In the genomic region with DNA sequence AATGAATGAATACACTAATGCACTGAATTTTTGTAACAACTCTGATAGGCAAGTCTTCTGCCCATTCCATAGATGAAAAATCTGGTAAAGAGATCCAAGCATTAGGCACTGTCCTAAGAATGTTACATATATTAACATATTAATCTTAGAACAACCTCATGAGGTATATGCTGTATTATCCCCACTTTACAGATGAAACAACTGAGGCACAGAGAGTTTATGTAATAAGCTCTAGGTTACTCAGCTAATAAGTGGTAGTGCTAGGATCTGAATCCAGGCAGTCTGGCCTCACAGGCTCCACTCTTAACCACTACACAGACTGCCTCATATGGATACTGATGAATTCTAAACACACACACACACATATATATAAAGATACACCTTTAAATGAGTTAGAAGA, we compare ENCODE assay signal across 19 cellular contexts. TPM values are rescaled to one million over a fixed set of nuclear protein-coding genes. Genes with fewer than 3 reads are reported as not detected.
DNase-seq lines count a peak whose midpoint lies in the region; ATAC-seq, FAIRE-seq and TF ChIP-seq lines count a peak whose summit lies in the region.
"Had no signal": no experiment of that assay in that cellular context is flagged by ENCODE, and none has a peak within 500 bp of the region (broad histone marks: within the 10 kb centered on the region; RNA-seq: fewer than 3 reads in every experiment).

No MANE protein-coding gene starts in this region.

- H3K4me3 ChIP-seq in CD4-positive, CD25-positive, alpha-beta regulatory T cell (ENCODE audit: low read depth, low read length) = no peak overlapping the region
- H3K4me3 ChIP-seq in CD8-positive, alpha-beta memory T cell (ENCODE audit: low read length) = no peak overlapping the region
- no peak overlapping the region for H3K4me3 ChIP-seq in K562
- H3K4me3 ChIP-seq in heart right ventricle = no peak overlapping the region
- no peak overlapping the region for H3K4me3 ChIP-seq in testis

- H3K4me2 ChIP-seq in K562 (ENCODE audit: insufficient read depth, low read length) = no peak overlapping the region

- TF ChIP-seq CTCF in K562 (IDR thresholded peaks at IDR 0.05 in 2 of 3, conservative IDR thresholded peaks at IDR 0.05 in 1 of 3; ENCODE audit: insufficient read depth in 2 of 3, low read depth in 1 of 3, low read length in 3 of 3) (no peak), heart right ventricle (IDR thresholded peaks at IDR 0.05) (no peak), testis (IDR thresholded peaks at IDR 0.05) (no peak)

- in situ Hi-C loops in K562 (cut with MboI) = no loop called here

- no peak overlapping the region for H3K9ac ChIP-seq in K562 (ENCODE audit: insufficient read depth in 1 of 2, low read depth in 2 of 2, low read length in 2 of 2)

- peaks cover 19% of the 10 kb centered on the region for H3K36me3 ChIP-seq in CD4-positive, CD25-positive, alpha-beta regulatory T cell (ENCODE audit: control insufficient read depth, insufficient read depth, low read length)
- H3K36me3 ChIP-seq in CD8-positive, alpha-beta memory T cell (ENCODE audit: insufficient read depth, low read length) = peaks cover 15% of the 10 kb centered on the region
- H3K36me3 ChIP-seq in K562 (ENCODE audit: control insufficient read depth, insufficient read depth, low read length) (0 out of 3 replicates have a peak, but pooled peaks cover 2% of the 10 kb centered on the region), heart right ventricle (peaks cover 0 to 16% (median 0%) of the 10 kb centered on the region in 9 donors), testis (ENCODE audit: low read depth, missing control alignments) (no peaks in the 10 kb centered on the region)

- no peaks in the 10 kb centered on the region for H3K9me3 Mint-ChIP-seq in CD4-positive, CD25-positive, alpha-beta regulatory T cell
- no peaks in the 10 kb centered on the region for H3K9me3 Mint-ChIP-seq in CD8-positive, alpha-beta memory T cell
- H3K9me3 Mint-ChIP-seq in natural killer cell treated with Interleukin-12 subunit alpha and Interleukin-12 subunit beta and Interleukin-15 and Interleukin-18, amount 100 ng/mL, for 72 hours = no peaks in the 10 kb centered on the region

- no peaks in the 10 kb centered on the region for H4K20me1 ChIP-seq in K562 (replicated peaks; ENCODE audit: control insufficient read depth, insufficient read depth, low read length)

- H3K4me1 ChIP-seq in CD4-positive, CD25-positive, alpha-beta regulatory T cell (ENCODE audit: control insufficient read depth, insufficient read depth, low read length, poor library complexity, severe bottlenecking) = peaks cover 7% of the 10 kb centered on the region
- peaks cover 16% of the 10 kb centered on the region for H3K4me1 ChIP-seq in CD8-positive, alpha-beta memory T cell (ENCODE audit: insufficient read depth, low read length)
- H3K4me1 ChIP-seq in K562 (replicated peaks in 1 of 2; ENCODE audit: control insufficient read depth in 2 of 2, insufficient read depth in 2 of 2, low read length in 2 of 2) = peaks cover 12 to 30% of the 10 kb centered on the region in 2 experiments
- peaks cover 2 to 31% (median 13%) of the 10 kb centered on the region in 9 donors for H3K4me1 ChIP-seq in heart right ventricle
- H3K4me1 ChIP-seq in testis = peaks cover 9% of the 10 kb centered on the region

- H3K4me1 Mint-ChIP-seq in CD4-positive, CD25-positive, alpha-beta regulatory T cell = peaks cover 20 to 51% (median 32%) of the 10 kb centered on the region in 4 donors
- peaks cover 29 to 48% (median 42%) of the 10 kb centered on the region in 3 donors for H3K4me1 Mint-ChIP-seq in CD8-positive, alpha-beta memory T cell
- peaks cover 54 to 65% of the 10 kb centered on the region in 2 donors for H3K4me1 Mint-ChIP-seq in natural killer cell treated with Interleukin-12 subunit alpha and Interleukin-12 subunit beta and Interleukin-15 and Interleukin-18, amount 100 ng/mL, for 72 hours (ENCODE audit: low read depth in 2 of 2)

- H3K36me3 Mint-ChIP-seq in CD4-positive, CD25-positive, alpha-beta regulatory T cell = peaks cover 21% of the 10 kb centered on the region
- peaks cover 0 to 38% (median 9%) of the 10 kb centered on the region in 3 donors for H3K36me3 Mint-ChIP-seq in CD8-positive, alpha-beta memory T cell
- peaks cover 25% of the 10 kb centered on the region for H3K36me3 Mint-ChIP-seq in natural killer cell treated with Interleukin-12 subunit alpha and Interleukin-12 subunit beta and Interleukin-15 and Interleukin-18, amount 100 ng/mL, for 72 hours

- H3K4me3 Mint-ChIP-seq in CD4-positive, CD25-positive, alpha-beta regulatory T cell = peak overlapping the region in 1 of 4 donors; percentile 76
- H3K4me3 Mint-ChIP-seq in CD8-positive, alpha-beta memory T cell = peak overlapping the region in 1 of 7 donors; percentile 44
- peak overlapping the region; percentile 27 for H3K4me3 Mint-ChIP-seq in natural killer cell treated with Interleukin-12 subunit alpha and Interleukin-12 subunit beta and Interleukin-15 and Interleukin-18, amount 100 ng/mL, for 72 hours

- POLR2A ChIA-PET in CD8-positive, alpha-beta memory T cell (lab: Charles Lee) = interaction anchor here (0.6 kb wide), 1 partner anchor 16 kb away, joined by 4 read pairs; no protein-coding TSS in a partner anchor
- POLR2A ChIA-PET in K562 (lab: Yijun Ruan, JAX) = no interaction called here

- H3K27ac Mint-ChIP-seq in CD4-positive, CD25-positive, alpha-beta regulatory T cell = peak overlapping the region in 2 of 3 donors; percentile 6 to 53
- H3K27ac Mint-ChIP-seq in CD8-positive, alpha-beta memory T cell = peak overlapping the region in 5 of 8 donors; percentile 16 to 74 (median 53)
- H3K27ac Mint-ChIP-seq in natural killer cell treated with Interleukin-12 subunit alpha and Interleukin-12 subunit beta and Interleukin-15 and Interleukin-18, amount 100 ng/mL, for 72 hours = peak overlapping the region; percentile 97

- no peaks in the 10 kb centered on the region for H3K27me3 ChIP-seq in CD4-positive, CD25-positive, alpha-beta regulatory T cell (ENCODE audit: control insufficient read depth, insufficient read depth, low read length)
- H3K27me3 ChIP-seq in CD8-positive, alpha-beta memory T cell (ENCODE audit: insufficient read depth, low read length, poor library complexity, severe bottlenecking) = no peaks in the 10 kb centered on the region
- no peaks in the 10 kb centered on the region for H3K27me3 ChIP-seq in K562 (ENCODE audit: control insufficient read depth in 2 of 2, insufficient read depth in 2 of 2, low read length in 2 of 2)
- H3K27me3 ChIP-seq in heart right ventricle = no peaks in the 10 kb centered on the region
- no peaks in the 10 kb centered on the region for H3K27me3 ChIP-seq in testis

- BruUV-seq in K562 (replicated peaks; lab: Mats Ljungman, UMichigan) = no TSS peak

- H3K27me3 Mint-ChIP-seq in CD4-positive, CD25-positive, alpha-beta regulatory T cell = no peaks in the 10 kb centered on the region
- H3K27me3 Mint-ChIP-seq in CD8-positive, alpha-beta memory T cell = no peaks in the 10 kb centered on the region
- no peaks in the 10 kb centered on the region for H3K27me3 Mint-ChIP-seq in natural killer cell treated with Interleukin-12 subunit alpha and Interleukin-12 subunit beta and Interleukin-15 and Interleukin-18, amount 100 ng/mL, for 72 hours

- intact Hi-C loops in K562 (cut with micrococcal nuclease) (no loop called here), heart right ventricle (cut with DNase I) (no loop called here), testis (cut with DNase I; ENCODE audit: low total_unique reads) (no loop called here)

- TF ChIP-seq EP300 in K562 (IDR thresholded peaks at IDR 0.05; ENCODE audit: low read length) = no peak

- H2AFZ ChIP-seq in K562 (ENCODE audit: low read depth, low read length) = no peak overlapping the region

- H3K79me2 ChIP-seq in K562 (ENCODE audit: control insufficient read depth, insufficient read depth, low read length) = peaks cover 15% of the 10 kb centered on the region

- H3K9me3 ChIP-seq in CD4-positive, CD25-positive, alpha-beta regulatory T cell (ENCODE audit: control insufficient read depth in 2 of 2, low read length in 2 of 2) = no peaks in the 10 kb centered on the region
- H3K9me3 ChIP-seq in CD8-positive, alpha-beta memory T cell (ENCODE audit: low read length) = no peaks in the 10 kb centered on the region
- no peaks in the 10 kb centered on the region for H3K9me3 ChIP-seq in K562 (replicated peaks; ENCODE audit: control insufficient read depth, insufficient read depth, low read depth, low read length)
- no peaks in the 10 kb centered on the region for H3K9me3 ChIP-seq in heart right ventricle
- H3K9me3 ChIP-seq in testis = no peaks in the 10 kb centered on the region

- no peak for ATAC-seq in CD4-positive, CD25-positive, alpha-beta regulatory T cell (ENCODE audit: low read depth in 2 of 2)
- no peak for ATAC-seq in K562
- ATAC-seq in natural killer cell treated with Interleukin-12 subunit alpha and Interleukin-12 subunit beta and Interleukin-15 and Interleukin-18, amount 100 ng/mL, for 72 hours = no peak
- ATAC-seq in heart right ventricle = no peak

- CTCF ChIA-PET in CD8-positive, alpha-beta memory T cell (lab: Charles Lee) = no interaction called here
- CTCF ChIA-PET in K562 (lab: Yijun Ruan, JAX; ENCODE audit: low intra/inter-chr PET ratio) = no interaction called here

- TF ChIP-seq POLR2A in K562 (conservative IDR thresholded peaks at IDR 0.05) = no peak
- TF ChIP-seq POLR2A in testis (IDR thresholded peaks at IDR 0.05) = no peak

- no peak for DNase-seq in CD4-positive, CD25-positive, alpha-beta regulatory T cell
- DNase-seq in CD8-positive, alpha-beta memory T cell = no peak
- DNase-seq in K562 (ENCODE audit: extremely low read depth in 1 of 4, low spot score in 3 of 4) (no peak), T-helper 9 cell (no peak), heart right ventricle (no peak), testis (no peak)
- no peak for DNase-seq in natural killer cell treated with Interleukin-12 subunit alpha and Interleukin-12 subunit beta and Interleukin-15 and Interleukin-18, amount 100 ng/mL, for 72 hours (ENCODE audit: low spot score)
- DNase-seq: C1 segment of cervical spinal cord, COR-L47, DMS 273 treated with DMSO at 0.1 percent for 48 hours, DND-41, NCI-H1417, NCI-H187, NCI-H2107, NCI-H2227 treated with DMSO at 0.1 percent for 48 hours, NCI-H510A treated with DMSO at 0.1 percent for 48 hours, NCI-H774, RPMI8226, SHP77 treated with DMSO at 0.1 percent for 48 hours had no signal

- H3K9me1 ChIP-seq in K562 (ENCODE audit: control insufficient read depth, insufficient read depth, low read length) = no peaks in the 10 kb centered on the region

- no peak for FAIRE-seq in K562 (lab: Jason Lieb, UNC)

- no peak overlapping the region for H3K27ac ChIP-seq in CD4-positive, CD25-positive, alpha-beta regulatory T cell (ENCODE audit: insufficient read depth, low read length, poor library complexity, severe bottlenecking)
- no peak overlapping the region for H3K27ac ChIP-seq in CD8-positive, alpha-beta memory T cell (ENCODE audit: low read depth, low read length)
- H3K27ac ChIP-seq in K562 (ENCODE audit: extremely low read depth, low read depth, low read length) (no peak overlapping the region), heart right ventricle (no peak overlapping the region), testis (no peak overlapping the region)

- TF ChIP-seq RAD21 in K562 (CRISPR knock-in tag; conservative IDR thresholded peaks at IDR 0.05 in 1 of 2, IDR thresholded peaks at IDR 0.05 in 1 of 2) = no peak

RNA-seq across cellular contexts. Expression of gene TRAF5, which starts 52.8 kb away (rescaled TPM):
- 58.3 TPM for total RNA-seq in CD4-positive, CD25-positive, alpha-beta regulatory T cell
- polyA plus RNA-seq in CD4-positive, CD25-positive, alpha-beta regulatory T cell = 10 to 100 TPM; 34.4 to 41.7 (median 38.3) TPM
- total RNA-seq in CD8-positive, alpha-beta memory T cell = 10 to 100 TPM; 30.7 to 33.7 TPM
- 38.3 TPM for polyA plus RNA-seq in CD8-positive, alpha-beta memory T cell
- 14.9 and 15.0 TPM in 2 replicates for total RNA-seq in K562 (2011; cell fraction: chromatin; rRNA removed; ENCODE audit: low replicate concordance)
- total RNA-seq in K562 (2011; cell fraction: nucleolus; rRNA removed) = 7.1 and 7.5 TPM in 2 replicates
- 11.6 and 16.0 TPM in 2 replicates for total RNA-seq in K562 (2011; cell fraction: nucleoplasm; rRNA removed)
- total RNA-seq in K562 (2014; rRNA removed) = 5.1 and 5.2 TPM in 2 replicates
- total RNA-seq in K562 (2014; rRNA removed; fragmentation: Illumina TruSeq; extraction: Trizol) = 4.8 and 5.5 TPM in 2 replicates
- total RNA-seq in K562 (2015; rRNA removed; fragmentation: Illumina TruSeq; extraction: Trizol) = 8.9 and 9.3 TPM in 2 replicates
- 5.4 and 5.7 TPM in 2 replicates for total RNA-seq in K562 (2021)
- 5.3 and 5.8 TPM in 2 replicates for polyA plus RNA-seq in K562 (2011; rRNA removed)
- polyA plus RNA-seq in K562 (2011; cell fraction: cytosol; rRNA removed) = 2.0 and 3.5 TPM in 2 replicates
- 21.1 and 28.3 TPM in 2 replicates for polyA plus RNA-seq in K562 (2011; cell fraction: nucleus; rRNA removed)
- 5.0 and 7.9 TPM in 2 replicates for polyA plus RNA-seq in K562 (2012)
- 5.9 and 7.4 TPM in 2 replicates for polyA plus RNA-seq in K562 (2014; fragmentation: Illumina TruSeq; extraction: Trizol)
- 1 to 10 TPM; 2.0 to 2.8 TPM for polyA plus RNA-seq in K562 (2014; fragmentation: Nextera tagmentation; extraction: Ambion mirVana)
- 5.9 and 6.7 TPM in 2 replicates for polyA plus RNA-seq in K562 (2014; rRNA removed)
- 4.8 and 5.0 TPM in 2 replicates for polyA minus RNA-seq in K562 (2011; rRNA and poly(A)+ RNA removed)
- 2.2 and 2.5 TPM in 2 replicates for polyA minus RNA-seq in K562 (2011; cell fraction: cytosol; rRNA and poly(A)+ RNA removed)
- polyA minus RNA-seq in K562 (2011; cell fraction: nucleus; rRNA and poly(A)+ RNA removed) = 5.5 and 7.7 TPM in 2 replicates
- total RNA-seq in natural killer cell treated with Interleukin-12 subunit alpha and Interleukin-12 subunit beta and Interleukin-15 and Interleukin-18, amount 100 ng/mL, for 72 hours = 10 to 100 TPM; 27.8 to 46.7 TPM
- 1 to 10 TPM; 1.3 to 4.6 (median 1.8) TPM for total RNA-seq in heart right ventricle
- polyA plus RNA-seq in heart right ventricle = 1 to 10 TPM; 1.9 to 5.5 TPM
- 10 to 100 TPM; 20.3 to 22.2 TPM for total RNA-seq in testis
- polyA plus RNA-seq in testis (ENCODE audit: insufficient read depth, low read depth, low replicate concordance) = 25.1 TPM

Comparison
In these comparisons a context has a peak if more than half of its experiments do, and no peak if none do; other contexts are left out.
1. H3K27ac Mint-ChIP-seq: peak in every context shown above with its lines; median percentile 97 in natural killer cell treated with Interleukin-12 subunit alpha and Interleukin-12 subunit beta and Interleukin-15 and Interleukin-18, amount 100 ng/mL, for 72 hours; 53 in CD8-positive, alpha-beta memory T cell; 30 in CD4-positive, CD25-positive, alpha-beta regulatory T cell.